In genomic region chr3:157082305-157082981, GRCh38 we compare ENCODE assay signal across 1 cellular context.
TF ChIP-seq lines count a peak whose summit lies in the region.

No MANE protein-coding gene starts in this region.

TF ChIP-seq in liver, 16 proteins besides CTCF, POLR2A, EP300 and RAD21 (continued from another document):
- peak; percentile 59 for TF ChIP-seq YY1 (IDR thresholded peaks at IDR 0.05)
- no peak for TF ChIP-seq NR2F2 (IDR thresholded peaks at IDR 0.05)
